In genomic region chr18:37861981-37862380, GRCh38 we compare ENCODE assay signal across 32 cellular contexts.
A peak's percentile ranks its signal among the peaks of the same experiment; 100 is the strongest.
DNase-seq lines count a peak whose midpoint lies in the region; ATAC-seq and TF ChIP-seq lines count a peak whose summit lies in the region.
"Had no signal": no experiment of that assay in that cellular context is flagged by ENCODE, and none has a peak within 500 bp of the region (broad histone marks: within the 10 kb centered on the region; RNA-seq: fewer than 3 reads in every experiment).

No MANE protein-coding gene starts in this region.

- H3K4me1 Mint-ChIP-seq in stimulated activated naive B cell treated with anti-CD40 and anti-IgM and Interleukin-4, amounts not matched to agents 10 μg/mL and 1 μg/mL and 100 μg/mL, for 72 hours: no peaks in the 10 kb centered on the region
- no peaks in the 10 kb centered on the region for H3K4me1 Mint-ChIP-seq in CD8-positive, alpha-beta memory T cell
- H3K4me1 Mint-ChIP-seq in naive thymus-derived CD4-positive, alpha-beta T cell: no peaks in the 10 kb centered on the region
- H3K4me1 Mint-ChIP-seq: B cell; CD14-positive monocyte; CD4-positive, alpha-beta memory T cell; CD4-positive, CD25-positive, alpha-beta regulatory T cell had no signal

- no peak overlapping the region for H3K4me3 Mint-ChIP-seq in stimulated activated naive B cell treated with anti-CD40 and anti-IgM and Interleukin-4, amounts not matched to agents 10 μg/mL and 1 μg/mL and 100 μg/mL, for 72 hours
- no peak overlapping the region for H3K4me3 Mint-ChIP-seq in CD8-positive, alpha-beta memory T cell
- no peak overlapping the region for H3K4me3 Mint-ChIP-seq in naive thymus-derived CD4-positive, alpha-beta T cell
- H3K4me3 Mint-ChIP-seq: B cell; CD14-positive monocyte; CD4-positive, alpha-beta memory T cell; CD4-positive, alpha-beta T cell; CD4-positive, CD25-positive, alpha-beta regulatory T cell; CD8-positive, alpha-beta T cell had no signal

- peak; percentile 81 to 82 for ATAC-seq in stimulated activated naive B cell treated with anti-CD40 and anti-IgM and Interleukin-4, amounts not matched to agents 10 μg/mL and 1 μg/mL and 100 μg/mL, for 72 hours (replicated peaks)
- no peak for ATAC-seq in naive thymus-derived CD4-positive, alpha-beta T cell
- ATAC-seq: A549; CD8-positive, alpha-beta T cell had no signal

- no peak for TF ChIP-seq CTCF in OCI-LY3 (IDR thresholded peaks at IDR 0.05; ENCODE audit: low read depth, low read length)
- no peak for TF ChIP-seq CTCF in esophagus muscularis mucosa (IDR thresholded peaks at IDR 0.05)

- H3K4me3 ChIP-seq in OCI-LY3 (ENCODE audit: low read length) (0 out of 2 replicates have a peak overlapping the region, but pooled peaks have one; percentile 57), esophagus muscularis mucosa (no peak overlapping the region)
- H3K4me3 ChIP-seq in CD8-positive, alpha-beta memory T cell (ENCODE audit: low read length): no peak overlapping the region
- H3K4me3 ChIP-seq in naive thymus-derived CD4-positive, alpha-beta T cell (ENCODE audit: low read length): no peak overlapping the region
- H3K4me3 ChIP-seq: A549; BLaER1; BLaER1 treated with 17β-estradiol and CSF1 and Interleukin-3, amounts not matched to agents 10 nM and 100 nM had no signal

- no peaks in the 10 kb centered on the region for H3K27me3 Mint-ChIP-seq in stimulated activated naive B cell treated with anti-CD40 and anti-IgM and Interleukin-4, amounts not matched to agents 10 μg/mL and 1 μg/mL and 100 μg/mL, for 72 hours
- no peaks in the 10 kb centered on the region for H3K27me3 Mint-ChIP-seq in CD8-positive, alpha-beta memory T cell
- no peaks in the 10 kb centered on the region for H3K27me3 Mint-ChIP-seq in naive thymus-derived CD4-positive, alpha-beta T cell
- H3K27me3 Mint-ChIP-seq: B cell; CD4-positive, alpha-beta T cell; CD4-positive, CD25-positive, alpha-beta regulatory T cell had no signal

- H3K4me1 ChIP-seq in OCI-LY3 (ENCODE audit: low read length): peaks cover 66% of the 10 kb centered on the region
- no peaks in the 10 kb centered on the region for H3K4me1 ChIP-seq in esophagus muscularis mucosa
- no peaks in the 10 kb centered on the region for H3K4me1 ChIP-seq in CD8-positive, alpha-beta memory T cell (ENCODE audit: insufficient read depth, low read length)
- H3K4me1 ChIP-seq in naive thymus-derived CD4-positive, alpha-beta T cell (ENCODE audit: control insufficient read depth in 2 of 2, insufficient read depth in 2 of 2, low read length in 2 of 2): no peaks in the 10 kb centered on the region
- H3K4me1 ChIP-seq: A549, BE2C, BLaER1, Caco-2 had no signal

- intact Hi-C loops in esophagus muscularis mucosa (cut with DNase I): no loop called here
- intact Hi-C loops in naive thymus-derived CD4-positive, alpha-beta T cell (cut with micrococcal nuclease): no loop called here

- H3K27ac ChIP-seq in OCI-LY3 (ENCODE audit: low read length): peak overlapping the region; percentile 98
- no peak overlapping the region for H3K27ac ChIP-seq in esophagus muscularis mucosa (replicated peaks in 1 of 4)
- no peak overlapping the region for H3K27ac ChIP-seq in CD8-positive, alpha-beta memory T cell (ENCODE audit: low read depth, low read length)
- no peak overlapping the region for H3K27ac ChIP-seq in naive thymus-derived CD4-positive, alpha-beta T cell (ENCODE audit: low read depth, low read length)
- H3K27ac ChIP-seq: 22Rv1; A549; BLaER1; BLaER1 treated with 17β-estradiol and CSF1 and Interleukin-3, amounts not matched to agents 10 nM and 100 nM; C4-2B had no signal

- no peaks in the 10 kb centered on the region for H3K36me3 Mint-ChIP-seq in stimulated activated naive B cell treated with anti-CD40 and anti-IgM and Interleukin-4, amounts not matched to agents 10 μg/mL and 1 μg/mL and 100 μg/mL, for 72 hours
- H3K36me3 Mint-ChIP-seq in CD8-positive, alpha-beta memory T cell: no peaks in the 10 kb centered on the region
- H3K36me3 Mint-ChIP-seq in naive thymus-derived CD4-positive, alpha-beta T cell: no peaks in the 10 kb centered on the region
- H3K36me3 Mint-ChIP-seq: CD14-positive monocyte; CD4-positive, alpha-beta memory T cell; CD4-positive, CD25-positive, alpha-beta regulatory T cell; CD8-positive, alpha-beta T cell had no signal

- TF ChIP-seq POLR2A in esophagus muscularis mucosa (IDR thresholded peaks at IDR 0.05; ENCODE audit: low read depth): no peak

- H3K79me2 ChIP-seq in OCI-LY3 (ENCODE audit: low read length): no peaks in the 10 kb centered on the region

- TF ChIP-seq EP300 in esophagus muscularis mucosa (IDR thresholded peaks at IDR 0.05): no peak

- H3K27me3 ChIP-seq in OCI-LY3 (ENCODE audit: low read depth, low read length) (no peaks in the 10 kb centered on the region), esophagus muscularis mucosa (no peaks in the 10 kb centered on the region)
- no peaks in the 10 kb centered on the region for H3K27me3 ChIP-seq in CD8-positive, alpha-beta memory T cell (ENCODE audit: insufficient read depth, low read length, poor library complexity, severe bottlenecking)
- H3K27me3 ChIP-seq in naive thymus-derived CD4-positive, alpha-beta T cell (ENCODE audit: control insufficient read depth in 2 of 2, insufficient read depth in 2 of 2, low read length in 2 of 2): no peaks in the 10 kb centered on the region
- H3K27me3 ChIP-seq: BE2C; BLaER1; BLaER1 treated with 17β-estradiol and CSF1 and Interleukin-3, amounts not matched to agents 10 nM and 100 nM had no signal

- no peak overlapping the region for H3K27ac Mint-ChIP-seq in stimulated activated naive B cell treated with anti-CD40 and anti-IgM and Interleukin-4, amounts not matched to agents 10 μg/mL and 1 μg/mL and 100 μg/mL, for 72 hours
- H3K27ac Mint-ChIP-seq in CD8-positive, alpha-beta memory T cell: no peak overlapping the region
- H3K27ac Mint-ChIP-seq in naive thymus-derived CD4-positive, alpha-beta T cell: no peak overlapping the region
- H3K27ac Mint-ChIP-seq: B cell; CD14-positive monocyte; CD4-positive, alpha-beta memory T cell; CD4-positive, alpha-beta T cell; CD4-positive, CD25-positive, alpha-beta regulatory T cell; CD8-positive, alpha-beta T cell had no signal

- H3K9me3 ChIP-seq in OCI-LY3 (ENCODE audit: insufficient read depth, low read length) (no peaks in the 10 kb centered on the region; the same call in 1 of the 2 replicates), esophagus muscularis mucosa (no peaks in the 10 kb centered on the region)
- no peaks in the 10 kb centered on the region for H3K9me3 ChIP-seq in CD8-positive, alpha-beta memory T cell (ENCODE audit: low read length)
- no peaks in the 10 kb centered on the region for H3K9me3 ChIP-seq in naive thymus-derived CD4-positive, alpha-beta T cell (ENCODE audit: control insufficient read depth in 2 of 3, low read length in 3 of 3)
- H3K9me3 ChIP-seq: A549, BE2C, Caco-2 had no signal

- no peaks in the 10 kb centered on the region for H4K20me1 ChIP-seq in OCI-LY3 (ENCODE audit: insufficient read depth, low read length)
- H4K20me1 ChIP-seq: BLaER1; BLaER1 treated with 17β-estradiol and CSF1 and Interleukin-3, amounts not matched to agents 10 nM and 100 nM had no signal

- CTCF ChIA-PET in CD8-positive, alpha-beta memory T cell (lab: Charles Lee): no interaction called here
- CTCF ChIA-PET in naive thymus-derived CD4-positive, alpha-beta T cell (lab: Charles Lee): no interaction called here

- peak overlapping the region; percentile 76 for H3K4me2 ChIP-seq in OCI-LY3 (ENCODE audit: low read length)
- H3K4me2 ChIP-seq: A549; BLaER1; BLaER1 treated with 17β-estradiol and CSF1 and Interleukin-3, amounts not matched to agents 10 nM and 100 nM had no signal

- peak overlapping the region; percentile 83 for H3K9ac ChIP-seq in OCI-LY3 (ENCODE audit: low read length)
- H3K9ac ChIP-seq: BLaER1; BLaER1 treated with 17β-estradiol and CSF1 and Interleukin-3, amounts not matched to agents 10 nM and 100 nM had no signal

- peaks cover 0 to 12% of the 10 kb centered on the region in 2 donors for H3K9me3 Mint-ChIP-seq in stimulated activated naive B cell treated with anti-CD40 and anti-IgM and Interleukin-4, amounts not matched to agents 10 μg/mL and 1 μg/mL and 100 μg/mL, for 72 hours
- H3K9me3 Mint-ChIP-seq in CD8-positive, alpha-beta memory T cell: peaks cover 0 to 24% (median 8%) of the 10 kb centered on the region in 5 donors
- peaks cover 0 to 14% (median 5%) of the 10 kb centered on the region in 11 donors for H3K9me3 Mint-ChIP-seq in naive thymus-derived CD4-positive, alpha-beta T cell

- H3K36me3 ChIP-seq in OCI-LY3 (replicated peaks; ENCODE audit: low read depth, low read length): peaks cover 11% of the 10 kb centered on the region
- H3K36me3 ChIP-seq in esophagus muscularis mucosa: no peaks in the 10 kb centered on the region
- H3K36me3 ChIP-seq in CD8-positive, alpha-beta memory T cell (ENCODE audit: insufficient read depth, low read length): no peaks in the 10 kb centered on the region
- H3K36me3 ChIP-seq in naive thymus-derived CD4-positive, alpha-beta T cell (ENCODE audit: control insufficient read depth in 2 of 3, insufficient read depth in 3 of 3, low read length in 3 of 3): no peaks in the 10 kb centered on the region
- H3K36me3 ChIP-seq: BE2C; BLaER1; BLaER1 treated with 17β-estradiol and CSF1 and Interleukin-3, amounts not matched to agents 10 nM and 100 nM had no signal

- peak; percentile 50 for DNase-seq in esophagus muscularis mucosa (ENCODE audit: extremely low spot score)
- no peak for DNase-seq in stimulated activated naive B cell treated with anti-CD40 and anti-IgM and Interleukin-4, amounts not matched to agents 10 μg/mL and 1 μg/mL and 100 μg/mL, for 72 hours
- DNase-seq in CD8-positive, alpha-beta memory T cell: no peak
- DNase-seq in OCI-M1 (lab: John Stamatoyannopoulos, UW): no peak
- DNase-seq in naive thymus-derived CD4-positive, alpha-beta T cell: no peak
- DNase-seq: 8988T; ACHN; AML-193; BE2C; C1 segment of cervical spinal cord; Caco-2; Calu3; CD4-positive, alpha-beta memory T cell; CD4-positive, alpha-beta T cell; CD4-positive, CD25-positive, alpha-beta regulatory T cell; CD8-positive, alpha-beta T cell; COR-L47; DMS 273 treated with DMSO at 0.1 percent for 48 hours; DMS153; DMS53; DMS79; DMS79 treated with DMSO at 0.1 percent for 48 hours; DND-41; EL had no signal

- 85% methylated on average over 2 of the region's 2 CpGs for WGBS in esophagus muscularis mucosa

- H2AFZ ChIP-seq in OCI-LY3 (ENCODE audit: low read depth, low read length): no peak overlapping the region

- POLR2A ChIA-PET in CD8-positive, alpha-beta memory T cell (lab: Charles Lee): no interaction called here
- POLR2A ChIA-PET in naive thymus-derived CD4-positive, alpha-beta T cell (lab: Charles Lee): no interaction called here
